1 cellular context compared by ENCODE assay signal in the genomic region with DNA sequence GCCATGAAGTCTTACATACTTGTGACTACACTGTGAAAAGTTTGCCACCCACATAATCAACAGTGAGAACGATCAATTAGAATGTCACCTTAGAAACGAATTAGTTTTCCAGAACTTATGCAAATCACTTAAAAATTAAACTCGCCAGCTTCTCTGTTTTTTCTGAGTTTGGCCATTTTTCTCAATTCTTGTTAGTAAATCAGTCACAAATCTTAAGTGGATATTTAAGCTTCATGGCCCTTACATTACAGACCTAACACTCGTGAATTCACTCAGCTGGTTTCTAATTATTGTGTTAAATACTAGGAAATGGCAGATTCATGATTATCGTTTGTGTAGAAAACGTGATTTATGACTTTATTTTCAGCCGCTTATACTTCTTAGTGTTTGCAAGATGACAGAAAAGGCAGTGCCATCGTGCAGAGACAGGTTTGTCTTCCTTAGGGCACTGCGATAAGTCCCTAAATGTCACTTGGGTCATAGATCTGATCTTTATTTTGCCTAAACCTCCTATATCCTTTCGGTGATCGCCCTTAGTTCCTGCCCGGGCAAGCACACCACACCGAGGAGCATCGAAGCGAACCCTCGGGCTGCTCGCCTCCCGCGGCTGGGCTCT.
TF ChIP-seq lines count a peak whose summit lies in the region.

No MANE protein-coding gene starts in this region.

TF ChIP-seq in GM23338, 12 proteins besides CTCF, POLR2A, EP300 and RAD21 (continued from another document):
- TF ChIP-seq REST (IDR thresholded peaks at IDR 0.05; ENCODE audit: unreplicated experiment) (no peak), JUNB (IDR thresholded peaks at IDR 0.05; ENCODE audit: unreplicated experiment) (no peak), NANOG (IDR thresholded peaks at IDR 0.05; ENCODE audit: borderline replicate concordance) (no peak; the same call in 1 of the 2 replicates), ZNF114 (CRISPR knock-in tag; IDR thresholded peaks at IDR 0.05) (no peak), ZNF331 (CRISPR knock-in tag; IDR thresholded peaks at IDR 0.05; ENCODE audit: low read depth) (no peak), ZNF462 (CRISPR knock-in tag; IDR thresholded peaks at IDR 0.05) (no peak), CREB1 (CRISPR knock-in tag; IDR thresholded peaks at IDR 0.05; ENCODE audit: low read depth) (no peak)
- TF ChIP-seq, protein P1, sequence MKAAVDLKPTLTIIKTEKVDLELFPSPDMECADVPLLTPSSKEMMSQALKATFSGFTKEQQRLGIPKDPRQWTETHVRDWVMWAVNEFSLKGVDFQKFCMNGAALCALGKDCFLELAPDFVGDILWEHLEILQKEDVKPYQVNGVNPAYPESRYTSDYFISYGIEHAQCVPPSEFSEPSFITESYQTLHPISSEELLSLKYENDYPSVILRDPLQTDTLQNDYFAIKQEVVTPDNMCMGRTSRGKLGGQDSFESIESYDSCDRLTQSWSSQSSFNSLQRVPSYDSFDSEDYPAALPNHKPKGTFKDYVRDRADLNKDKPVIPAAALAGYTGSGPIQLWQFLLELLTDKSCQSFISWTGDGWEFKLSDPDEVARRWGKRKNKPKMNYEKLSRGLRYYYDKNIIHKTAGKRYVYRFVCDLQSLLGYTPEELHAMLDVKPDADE (IDR thresholded peaks at IDR 0.05): no peak
